ENCODE assay signal across 17 cellular contexts in genomic region chrX:12958059-12958458, GRCh38. TPM values are rescaled to one million over a fixed set of nuclear protein-coding genes. Genes with fewer than 3 reads are reported as not detected.
DNase-seq lines count a peak whose midpoint lies in the region; ATAC-seq, FAIRE-seq and TF ChIP-seq lines count a peak whose summit lies in the region.
"Had no signal": no experiment of that assay in that cellular context is flagged by ENCODE, and none has a peak within 500 bp of the region (broad histone marks: within the 10 kb centered on the region; RNA-seq: fewer than 3 reads in every experiment).

No MANE protein-coding gene starts in this region.

- POLR2A ChIA-PET in CD4-positive, alpha-beta T cell (lab: Charles Lee): interaction anchor here (1.2 to 17.7 kb wide), 11 partner anchors 11 to 776 kb away, joined by 4 to 1050 read pairs (median 8); partner anchors contain the start of genes OFD1, TMSB4X and TRAPPC2
- POLR2A ChIA-PET in activated B cell treated with CpG ODN at 0.5 μM for 24 hours (lab: Charles Lee): interaction anchor here (1.0 to 14.8 kb wide), 10 partner anchors 8 to 530 kb away, joined by 3 to 931 read pairs (median 16); partner anchors contain the start of gene TMSB4X

- H3K9ac ChIP-seq in mesendoderm (ENCODE audit: low read length): no peak overlapping the region
- H3K9ac ChIP-seq: SK-N-SH had no signal

- ATAC-seq in CD4-positive, alpha-beta T cell (ENCODE audit: poor library complexity): no peak
- ATAC-seq in activated B cell treated with CpG ODN at 0.5 μM for 24 hours (ENCODE audit: low read depth): no peak

- H3K4me3 ChIP-seq in mesendoderm (ENCODE audit: low read length): no peak overlapping the region
- H3K4me3 ChIP-seq: HAP-1, prostate gland had no signal

- no peak overlapping the region for H3K23ac ChIP-seq in mesendoderm (ENCODE audit: low read length)

- no peaks in the 10 kb centered on the region for H3K36me3 Mint-ChIP-seq in CD4-positive, alpha-beta T cell (ENCODE audit: low read depth)
- H3K36me3 Mint-ChIP-seq in activated B cell treated with CpG ODN at 0.5 μM for 24 hours (ENCODE audit: low read depth): no peaks in the 10 kb centered on the region
- H3K36me3 Mint-ChIP-seq: brain had no signal

- intact Hi-C loops in CD4-positive, alpha-beta T cell (cut with DNase I, micrococcal nuclease): loop anchor here in 1 of 2 experiments (10.0 kb wide), 1 partner anchor 47 kb away; no protein-coding TSS in a partner anchor
- intact Hi-C loops in activated B cell treated with CpG ODN at 0.5 μM for 24 hours (cut with micrococcal nuclease): loop anchor here (5.0 kb wide), 1 partner anchor 774 kb away; the partner anchor contains the start of genes OFD1 and TRAPPC2

- no peaks in the 10 kb centered on the region for H3K27me3 Mint-ChIP-seq in CD4-positive, alpha-beta T cell
- H3K27me3 Mint-ChIP-seq in activated B cell treated with CpG ODN at 0.5 μM for 24 hours: no peaks in the 10 kb centered on the region
- H3K27me3 Mint-ChIP-seq: brain had no signal

- FAIRE-seq in GM12892 (lab: Jason Lieb, UNC): peak; percentile 87

- CTCF ChIA-PET in CD4-positive, alpha-beta T cell (lab: Charles Lee): interaction anchor here (0.7 to 6.9 kb wide), 6 partner anchors 8 to 134 kb away, joined by 3 to 35 read pairs (median 3); no protein-coding TSS in a partner anchor
- CTCF ChIA-PET in activated B cell treated with CpG ODN at 0.5 μM for 24 hours (lab: Charles Lee): interaction anchor here (0.6 to 3.3 kb wide), 5 partner anchors 10 to 134 kb away, joined by 3 to 12 read pairs (median 3); no protein-coding TSS in a partner anchor

- no peaks in the 10 kb centered on the region for H3K4me1 ChIP-seq in mesendoderm (ENCODE audit: control insufficient read depth, low read depth, low read length)
- H3K4me1 ChIP-seq: prostate gland had no signal

- no peaks in the 10 kb centered on the region for H3K9me3 Mint-ChIP-seq in CD4-positive, alpha-beta T cell
- H3K9me3 Mint-ChIP-seq in activated B cell treated with CpG ODN at 0.5 μM for 24 hours: no peaks in the 10 kb centered on the region

- no peak overlapping the region for H2AK5ac ChIP-seq in mesendoderm (ENCODE audit: low read length)

- no peak for TF ChIP-seq POLR2A in GM12892 (IDR thresholded peaks at IDR 0.05; ENCODE audit: low read depth, low read length)

- no peaks in the 10 kb centered on the region for H3K9me3 ChIP-seq in CD4-positive, alpha-beta T cell (ENCODE audit: control insufficient read depth, low read length)
- H3K9me3 ChIP-seq: HAP-1, prostate gland, SK-N-SH had no signal

- H3K27me3 ChIP-seq in CD4-positive, alpha-beta T cell (ENCODE audit: control insufficient read depth, insufficient read depth, low read length): no peaks in the 10 kb centered on the region
- no peaks in the 10 kb centered on the region for H3K27me3 ChIP-seq in mesendoderm (ENCODE audit: insufficient read depth, low read length, poor library complexity)

- H4K5ac ChIP-seq in mesendoderm (ENCODE audit: low read length): no peak overlapping the region

- no peaks in the 10 kb centered on the region for H3K36me3 ChIP-seq in mesendoderm (ENCODE audit: control insufficient read depth, insufficient read depth, low read length)
- H3K36me3 ChIP-seq: HAP-1, prostate gland had no signal

- H3K79me1 ChIP-seq in mesendoderm (ENCODE audit: low read length): no peaks in the 10 kb centered on the region

- H2BK5ac ChIP-seq in mesendoderm (ENCODE audit: low read length): no peak overlapping the region

- peaks cover 84% of the 10 kb centered on the region for H3K4me1 Mint-ChIP-seq in CD4-positive, alpha-beta T cell (ENCODE audit: low read depth)
- H3K4me1 Mint-ChIP-seq in activated B cell treated with CpG ODN at 0.5 μM for 24 hours: peaks cover 76% of the 10 kb centered on the region

- H3K56ac ChIP-seq in mesendoderm (ENCODE audit: low read length): no peak overlapping the region

- H3K4me3 Mint-ChIP-seq in CD4-positive, alpha-beta T cell: peak overlapping the region; percentile 68
- H3K4me3 Mint-ChIP-seq in activated B cell treated with CpG ODN at 0.5 μM for 24 hours: peak overlapping the region; percentile 63
- H3K4me3 Mint-ChIP-seq: brain had no signal

- no peak for TF ChIP-seq CTCF in CD4-positive, alpha-beta T cell (IDR thresholded peaks at IDR 0.05)
- no peak for TF ChIP-seq CTCF in activated B cell treated with CpG ODN at 0.5 μM for 24 hours (IDR thresholded peaks at IDR 0.05)

- H4K8ac ChIP-seq in mesendoderm (ENCODE audit: low read depth, low read length): no peak overlapping the region

- DNase-seq in CD4-positive, alpha-beta T cell: no peak
- DNase-seq in GM12892 (ENCODE audit: insufficient read length) (no peak), activated B cell treated with CpG ODN at 0.5 μM for 24 hours (no peak), mesendoderm (no peak), NCI-H2171 (lab: John Stamatoyannopoulos, UW) (no peak), activated gamma-delta T cell (lab: John Stamatoyannopoulos, UW) (no peak), hippocampal formation (lab: John Stamatoyannopoulos, UW) (no peak)
- no peak for DNase-seq in stimulated activated CD4-positive, alpha-beta T cell treated with anti-CD3 and anti-CD28 coated beads, Interleukin-2, amount 100 ng/mL, for 24 hours
- DNase-seq: erythroblast; mammary epithelial cell; NCI-H1694 treated with DMSO at 0.1 percent for 48 hours; NCI-H82; SK-N-SH; stimulated activated CD4-positive, alpha-beta T cell treated with anti-CD3 and anti-CD28 coated beads, Interleukin-1b, Interleukin-23, amount 100 ng/mL, for 48 hours had no signal

- no peak overlapping the region for H3K4me2 ChIP-seq in mesendoderm (ENCODE audit: low read length)
- H3K4me2 ChIP-seq: SK-N-SH had no signal

- H2BK15ac ChIP-seq in mesendoderm (replicated peaks; ENCODE audit: low read depth): peak overlapping the region; percentile 19

- H2BK120ac ChIP-seq in mesendoderm (ENCODE audit: low read depth, low read length): peak overlapping the region; percentile 61

- H3K18ac ChIP-seq in mesendoderm (ENCODE audit: low read length): no peak overlapping the region

- peak overlapping the region; percentile 89 for H3K27ac ChIP-seq in CD4-positive, alpha-beta T cell (ENCODE audit: low read depth, low read length)
- H3K27ac ChIP-seq in mesendoderm (ENCODE audit: low read depth, low read length): no peak overlapping the region
- H3K27ac ChIP-seq: prostate gland had no signal

- peak overlapping the region; percentile 36 for H3K4ac ChIP-seq in mesendoderm (ENCODE audit: low read depth, low read length)

- WGBS in mesendoderm (ENCODE audit: extremely low coverage, insufficient coverage, low lambda C conversion rate): no CpG with 5 or more reads among the region's 5 CpGs

- peak overlapping the region; percentile 95 for H3K27ac Mint-ChIP-seq in CD4-positive, alpha-beta T cell
- peak overlapping the region; percentile 92 for H3K27ac Mint-ChIP-seq in activated B cell treated with CpG ODN at 0.5 μM for 24 hours

- no peaks in the 10 kb centered on the region for H3K79me2 ChIP-seq in mesendoderm (ENCODE audit: control insufficient read depth, insufficient read depth, low read length)

RNA-seq across cellular contexts. Expression of gene TMSB4X, which starts 16.9 kb away (rescaled TPM):
- total RNA-seq in CD4-positive, alpha-beta T cell: 1,000 to 10,000 TPM; 2,621 to 2,738 TPM
- 23,212 TPM for polyA plus RNA-seq in GM12892 (2012; ENCODE audit: missing spikeins)
- total RNA-seq in activated B cell treated with CpG ODN at 0.5 μM for 24 hours: 5,922 and 6,273 TPM in 2 replicates
- 3,955 TPM for polyA plus RNA-seq in mesendoderm (2013, experiment 1 of 2)
- 4,083 TPM for polyA plus RNA-seq in mesendoderm (2013, experiment 2 of 2)

RNA-seq across cellular contexts. Expression of gene TLR8, which starts 51.6 kb away (rescaled TPM):
- under 1 TPM; 0.08 TPM for total RNA-seq in CD4-positive, alpha-beta T cell
- polyA plus RNA-seq in GM12892 (2012; ENCODE audit: missing spikeins): not detected
- total RNA-seq in activated B cell treated with CpG ODN at 0.5 μM for 24 hours: 0.20 and 0.22 TPM in 2 replicates
- polyA plus RNA-seq in mesendoderm (2013, experiment 1 of 2): not detected
- not detected for polyA plus RNA-seq in mesendoderm (2013, experiment 2 of 2)
- total RNA-seq: mammary epithelial cell had no signal
- polyA plus RNA-seq: mammary epithelial cell, SK-N-SH had no signal
